In genomic region chr10:12129222-12130111, GRCh38 we compare ENCODE assay signal across 8 cellular contexts. TPM values are rescaled to one million over a fixed set of nuclear protein-coding genes. Genes with fewer than 3 reads are reported as not detected.
A peak's percentile ranks its signal among the peaks of the same experiment; 100 is the strongest.
DNase-seq lines count a peak whose midpoint lies in the region; FAIRE-seq and TF ChIP-seq lines count a peak whose summit lies in the region.

SEC61A2 (plus strand) TSS chr10:12129677; CDS start chr10:12129788, 111 bp downstream.

- no peaks in the 10 kb centered on the region; the same call in 1 of the 2 replicates for H3F3A ChIP-seq in MM.1S (ENCODE audit: insufficient read depth, low read length)

- H3K36me3 ChIP-seq in HAP-1 (replicated peaks) (no peaks in the 10 kb centered on the region; the same call in 1 of the 2 replicates), MM.1S (replicated peaks; ENCODE audit: insufficient read depth, low read length) (no peaks in the 10 kb centered on the region), SJSA1 (peaks cover 20% of the 10 kb centered on the region)

- no peaks in the 10 kb centered on the region for H4K20me1 ChIP-seq in MM.1S (ENCODE audit: insufficient read depth, low read length)

- FAIRE-seq in frontal cortex (lab: Jason Lieb, UNC), result no peak

- H3K9me3 ChIP-seq in HAP-1 (no peaks in the 10 kb centered on the region), MM.1S (replicated peaks; ENCODE audit: insufficient read depth, low read length) (no peaks in the 10 kb centered on the region), SJSA1 (replicated peaks) (no peaks in the 10 kb centered on the region)

- H3K27me3 ChIP-seq in HAP-1 (ENCODE audit: low read depth) (no peaks in the 10 kb centered on the region), MM.1S (replicated peaks; ENCODE audit: insufficient read depth, low read length) (no peaks in the 10 kb centered on the region), SJSA1 (replicated peaks) (no peaks in the 10 kb centered on the region)

- peaks cover 17% of the 10 kb centered on the region for H3K79me2 ChIP-seq in MM.1S (ENCODE audit: low read length)

- H3K9me2 ChIP-seq in MM.1S (replicated peaks; ENCODE audit: insufficient read depth, low read length), result no peaks in the 10 kb centered on the region

- in situ Hi-C loops in HAP-1 (cut with MboI; ENCODE audit: low sequenced_read_pairs), result no loop called here

- TF ChIP-seq CTCF in MM.1S (IDR thresholded peaks at IDR 0.05; ENCODE audit: low read length), result no peak

- peak within 1 kb of the TSS; percentile 93 for H2AFZ ChIP-seq in MM.1S (ENCODE audit: low read length)

- H3K4me3 ChIP-seq in HAP-1 (peak within 1 kb of the TSS; percentile 60), MM.1S (ENCODE audit: low read length) (peak within 1 kb of the TSS; percentile 81), SJSA1 (peak within 1 kb of the TSS; percentile 93)

- peak within 1 kb of the TSS; percentile 82 for H3K9ac ChIP-seq in MM.1S (ENCODE audit: low read length)

- peaks cover 3% of the 10 kb centered on the region; the same call in 1 of the 2 replicates for H3K4me1 ChIP-seq in HAP-1
- no peaks in the 10 kb centered on the region for H3K4me1 ChIP-seq in MM.1S (ENCODE audit: low read length)
- peaks cover 3% of the 10 kb centered on the region; the same call in 1 of the 2 replicates for H3K4me1 ChIP-seq in SJSA1 (replicated peaks)

- peak within 1 kb of the TSS; percentile 86 for H3K4me2 ChIP-seq in MM.1S (ENCODE audit: low read depth, low read length)

- DNase-seq in GDM1 (lab: John Stamatoyannopoulos, UW) (peak; percentile 93), HAP-1 (ENCODE audit: low spot score in 2 of 2) (peak; percentile 83 to 97), MM.1S (peak; percentile 97), SJSA1 (ENCODE audit: low read depth in 1 of 2, low spot score in 2 of 2) (peak; percentile 80 to 96), frontal cortex (ENCODE audit: low spot score in 2 of 2) (peak; percentile 100), non-pigmented ciliary epithelial cell (ENCODE audit: low read depth) (peak; percentile 26), superior temporal gyrus (ENCODE audit: extremely low spot score) (peak; percentile 93)
- peak; percentile 89 to 98 (median 92) for DNase-seq in activated naive CD4-positive, alpha-beta T cell (lab: John Stamatoyannopoulos, UW)

- H3K27ac ChIP-seq in MM.1S (ENCODE audit: low read length), result peak within 1 kb of the TSS; percentile 82; the same call in 1 of the 2 replicates
- H3K27ac ChIP-seq in SJSA1, result peak within 1 kb of the TSS; percentile 78

RNA-seq across cellular contexts. Expression of gene SEC61A2, which starts in this region (rescaled TPM):
- 4.4 and 7.7 TPM in 2 replicates for total RNA-seq in SJSA1 (2014; rRNA removed; shearing (Covaris generic))
- total RNA-seq in frontal cortex, result 45.7 TPM

Comparison
In these comparisons a context has a peak if more than half of its experiments do, and no peak if none do; other contexts are left out.
1. Peak in every context shown above with its lines: DNase-seq, H3K4me3 ChIP-seq and H3K27ac ChIP-seq.
2. DNase-seq: peak in every context shown above with its lines; median percentile 100 in frontal cortex; 97 in MM.1S; 93 in GDM1; 93 in superior temporal gyrus; 92 in activated naive CD4-positive, alpha-beta T cell; 90 in HAP-1; 88 in SJSA1; 26 in non-pigmented ciliary epithelial cell.